In genomic region chr9:7360513-7360912, GRCh38 we compare ENCODE assay signal across 24 cellular contexts.
A peak's percentile ranks its signal among the peaks of the same experiment; 100 is the strongest.
DNase-seq lines count a peak whose midpoint lies in the region; ATAC-seq and TF ChIP-seq lines count a peak whose summit lies in the region.
"Had no signal": no experiment of that assay in that cellular context is flagged by ENCODE, and none has a peak within 500 bp of the region (broad histone marks: within the 10 kb centered on the region; RNA-seq: fewer than 3 reads in every experiment).

No MANE protein-coding gene starts in this region.

- H3K36me3 ChIP-seq in H7 (replicated peaks; ENCODE audit: control insufficient read depth, insufficient read depth, low read length), result no peaks in the 10 kb centered on the region
- no peaks in the 10 kb centered on the region for H3K36me3 ChIP-seq in OCI-LY1 (ENCODE audit: insufficient read depth, low read length)
- H3K36me3 ChIP-seq: esophagus squamous epithelium, left ventricle myocardium inferior, SJSA1, spleen had no signal

- no peaks in the 10 kb centered on the region for H3K9me3 ChIP-seq in OCI-LY1 (ENCODE audit: low read length)
- H3K9me3 ChIP-seq: esophagus squamous epithelium, left ventricle myocardium inferior, SJSA1, spleen had no signal

- peaks cover 28% of the 10 kb centered on the region for H3K27me3 Mint-ChIP-seq in activated CD8-positive, alpha-beta memory T cell treated with anti-CD3 and anti-CD28 coated beads, Interleukin-2, amount 10 ng/mL, durations not matched to agents 7 days and 5 days

- no peak overlapping the region for H3K27ac ChIP-seq in C4-2B
- no peak overlapping the region for H3K27ac ChIP-seq in OCI-LY1 (ENCODE audit: low read depth, low read length, poor library complexity, severe bottlenecking)
- H3K27ac ChIP-seq: esophagus squamous epithelium, left ventricle myocardium inferior, SJSA1, spleen had no signal

- no peak overlapping the region for H3K9ac ChIP-seq in OCI-LY1 (ENCODE audit: low read length)

- H3K9me2 ChIP-seq in OCI-LY1 (ENCODE audit: low read depth, low read length), result no peaks in the 10 kb centered on the region

- H3K27me3 ChIP-seq in H7 (ENCODE audit: control insufficient read depth, insufficient read depth, low read length), result no peaks in the 10 kb centered on the region
- H3K27me3 ChIP-seq in OCI-LY1 (ENCODE audit: insufficient read depth, low read length), result no peaks in the 10 kb centered on the region
- H3K27me3 ChIP-seq: esophagus squamous epithelium, SJSA1 had no signal

- no peaks in the 10 kb centered on the region for H3F3A ChIP-seq in OCI-LY1 (ENCODE audit: insufficient read depth, low read length)

- H3K4me1 ChIP-seq in OCI-LY1 (ENCODE audit: insufficient read depth, low read length, severe bottlenecking), result no peaks in the 10 kb centered on the region
- H3K4me1 ChIP-seq: esophagus squamous epithelium, SJSA1, spleen had no signal

- DNase-seq in H7 (peak; percentile 73), iPS-NIHi11 (ENCODE audit: low spot score) (peak; percentile 63), amygdala (lab: John Stamatoyannopoulos, UW) (no peak)
- no peak for DNase-seq in activated CD8-positive, alpha-beta memory T cell treated with anti-CD3 and anti-CD28 coated beads, Interleukin-2, amount 10 ng/mL, durations not matched to agents 7 days and 5 days
- DNase-seq: activated CD4-positive, alpha-beta T cell treated with anti-CD3 and anti-CD28 coated beads, Interleukin-2, amount 50 U/mL, for 4 hours; activated gamma-delta T cell treated with Interleukin-2 at 50 U/mL for 16 hours; activated T-cell treated with anti-CD3 and anti-CD28 coated beads for 4 hours; central memory CD4-positive, alpha-beta T cell; DMS 273 treated with DMSO at 0.1 percent for 48 hours; esophagus squamous epithelium; KG1; left ventricle myocardium inferior; NCI-H1105; NCI-H774; spleen; stimulated activated CD8-positive, alpha-beta memory T cell treated with anti-CD3 and anti-CD28 coated beads, Interleukin-4, amount 100 ng/mL, for 48 hours; substantia nigra; T-helper 17 cell had no signal

- H3K4me3 ChIP-seq in H7 (ENCODE audit: insufficient read depth, low read depth, low read length) (no peak overlapping the region), OCI-LY1 (ENCODE audit: low read depth, low read length, poor library complexity, severe bottlenecking) (no peak overlapping the region)
- H3K4me3 ChIP-seq: esophagus squamous epithelium, left ventricle myocardium inferior, SJSA1, spleen had no signal

- no peaks in the 10 kb centered on the region for H4K20me1 ChIP-seq in OCI-LY1 (ENCODE audit: insufficient read depth, low read length)

- peak; percentile 38 for TF ChIP-seq CTCF in C4-2B (conservative IDR thresholded peaks at IDR 0.05)
- TF ChIP-seq CTCF in OCI-LY1 (IDR thresholded peaks at IDR 0.05; ENCODE audit: low read length), result 0 out of 2 replicates have a peak, but pooled peaks have one; percentile 31

- CTCF ChIA-PET in activated CD8-positive, alpha-beta memory T cell treated with anti-CD3 and anti-CD28 coated beads, Interleukin-2, amount 10 ng/mL, durations not matched to agents 7 days and 5 days (lab: Charles Lee), result no interaction called here

- no peak overlapping the region for H3K4me2 ChIP-seq in OCI-LY1 (ENCODE audit: low read length)

- no peaks in the 10 kb centered on the region for H3K9me3 Mint-ChIP-seq in activated CD8-positive, alpha-beta memory T cell treated with anti-CD3 and anti-CD28 coated beads, Interleukin-2, amount 10 ng/mL, durations not matched to agents 7 days and 5 days (ENCODE audit: low read depth)

- no peak overlapping the region for H2AFZ ChIP-seq in OCI-LY1 (ENCODE audit: low read length)

- no peak overlapping the region for H3K27ac Mint-ChIP-seq in activated CD8-positive, alpha-beta memory T cell treated with anti-CD3 and anti-CD28 coated beads, Interleukin-2, amount 10 ng/mL, durations not matched to agents 7 days and 5 days
- H3K27ac Mint-ChIP-seq: T-helper 17 cell had no signal

- ATAC-seq in activated CD8-positive, alpha-beta memory T cell treated with anti-CD3 and anti-CD28 coated beads, Interleukin-2, amount 10 ng/mL, durations not matched to agents 7 days and 5 days, result no peak
- ATAC-seq in HG03469 (IDR thresholded peaks at IDR 0.05; ENCODE audit: unreplicated experiment), result no peak
- ATAC-seq in GM21360 (IDR thresholded peaks at IDR 0.05; ENCODE audit: unreplicated experiment), result no peak
- ATAC-seq: Panc1, T-helper 17 cell had no signal

- H3K79me2 ChIP-seq in OCI-LY1 (ENCODE audit: insufficient read depth, low read length), result no peaks in the 10 kb centered on the region

- no peak overlapping the region for H3K4me3 Mint-ChIP-seq in activated CD8-positive, alpha-beta memory T cell treated with anti-CD3 and anti-CD28 coated beads, Interleukin-2, amount 10 ng/mL, durations not matched to agents 7 days and 5 days
- H3K4me3 Mint-ChIP-seq: T-helper 17 cell had no signal

- no peaks in the 10 kb centered on the region for H3K4me1 Mint-ChIP-seq in activated CD8-positive, alpha-beta memory T cell treated with anti-CD3 and anti-CD28 coated beads, Interleukin-2, amount 10 ng/mL, durations not matched to agents 7 days and 5 days

- H3K36me3 Mint-ChIP-seq in activated CD8-positive, alpha-beta memory T cell treated with anti-CD3 and anti-CD28 coated beads, Interleukin-2, amount 10 ng/mL, durations not matched to agents 7 days and 5 days, result no peaks in the 10 kb centered on the region

Comparison
In these comparisons a context has a peak if more than half of its experiments do, and no peak if none do; other contexts are left out.
1. DNase-seq: peak in H7 (single experiment) and iPS-NIHi11 (single experiment); none in activated CD8-positive, alpha-beta memory T cell treated with anti-CD3 and anti-CD28 coated beads, Interleukin-2, amount 10 ng/mL, durations not matched to agents 7 days and 5 days (single experiment) and amygdala (0 of 56).